In the genomic region with DNA sequence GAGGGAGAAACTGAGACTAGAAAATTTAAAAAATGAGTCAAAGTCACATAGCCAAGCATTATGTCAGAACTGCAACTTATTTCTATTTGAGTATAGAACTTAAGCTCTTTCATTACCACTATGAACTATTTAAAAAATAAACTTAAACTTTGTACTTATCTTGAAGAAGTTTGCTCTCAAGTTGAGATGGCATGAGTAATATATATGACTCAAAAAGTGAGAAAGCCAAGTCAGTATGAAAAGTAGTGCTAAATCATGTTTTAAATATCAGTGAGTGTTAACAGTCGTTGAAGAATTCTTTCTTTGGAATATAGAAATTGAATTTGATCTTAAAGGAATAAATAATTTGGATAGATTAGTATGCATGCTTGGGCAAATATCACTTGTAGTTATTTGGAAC, we compare ENCODE assay signal across 32 cellular contexts. TPM values are rescaled to one million over a fixed set of nuclear protein-coding genes. Genes with fewer than 3 reads are reported as not detected.
"Had no signal": no experiment of that assay in that cellular context is flagged by ENCODE, and none has a peak within 500 bp of the region (broad histone marks: within the 10 kb centered on the region; RNA-seq: fewer than 3 reads in every experiment).

No MANE protein-coding gene starts in this region.

- H3K27ac Mint-ChIP-seq: activated CD4-positive, alpha-beta memory T cell treated with anti-CD3 and anti-CD28 coated beads, Interleukin-2, amount 10 ng/mL, durations not matched to agents 7 days and 5 days; activated CD4-positive, alpha-beta T cell treated with anti-CD3 and anti-CD28 coated beads, Interleukin-2, amount 10 ng/mL, durations not matched to agents 7 days and 5 days; activated naive CD4-positive, alpha-beta T cell treated with anti-CD3 and anti-CD28 coated beads, Interleukin-2, amount 10 ng/mL, durations not matched to agents 7 days and 5 days; activated naive CD4-positive, alpha-beta T cell treated with anti-CD3 and anti-CD28 coated beads, Interleukin-2, amount 50 U/mL, for 72 hours; activated naive CD8-positive, alpha-beta T cell treated with anti-CD3 and anti-CD28 coated beads, Interleukin-2, amount 10 ng/mL, durations not matched to agents 7 days and 5 days; activated T-cell treated with anti-CD3 and anti-CD28 coated beads, Interleukin-2, amount 50 U/mL, for 24 hours; activated T-cell treated with anti-CD3 and anti-CD28 coated beads, Interleukin-2, amount 50 U/mL, for 72 hours; dendritic cell treated with granulocyte-macrophage colony-stimulating factor and Interleukin-4, amounts not matched to agents 40 ng/mL and 50 ng/mL, for 4 days; endodermal cell had no signal

- H3K4me3 ChIP-seq: coronary artery, dorsolateral prefrontal cortex had no signal

- H3K36me3 ChIP-seq: brain microvascular endothelial cell had no signal

- H3K36me3 Mint-ChIP-seq: activated naive CD4-positive, alpha-beta T cell treated with anti-CD3 and anti-CD28 coated beads, Interleukin-2, amount 10 ng/mL, durations not matched to agents 7 days and 5 days; activated naive CD8-positive, alpha-beta T cell treated with anti-CD3 and anti-CD28 coated beads, Interleukin-2, amount 10 ng/mL, durations not matched to agents 7 days and 5 days had no signal

- H3K27ac ChIP-seq: brain microvascular endothelial cell, coronary artery, dorsolateral prefrontal cortex had no signal

- ATAC-seq: activated naive CD4-positive, alpha-beta T cell treated with anti-CD3 and anti-CD28 coated beads, Interleukin-2, amount 50 U/mL, for 72 hours; activated T-cell treated with anti-CD3 and anti-CD28 coated beads, Interleukin-2, amount 50 U/mL, for 72 hours; esophagus mucosa had no signal

- DNase-seq: activated CD4-positive, alpha-beta memory T cell treated with anti-CD3 and anti-CD28 coated beads, Interleukin-2, amount 10 ng/mL, durations not matched to agents 7 days and 5 days; activated CD4-positive, alpha-beta T cell treated with anti-CD3 and anti-CD28 coated beads for 1 hour; activated CD4-positive, alpha-beta T cell treated with anti-CD3 and anti-CD28 coated beads for 4 hours; activated CD4-positive, alpha-beta T cell treated with anti-CD3 and anti-CD28 coated beads, Interleukin-2, amount 10 ng/mL, durations not matched to agents 7 days and 5 days; activated CD4-positive, alpha-beta T cell treated with anti-CD3 and anti-CD28 coated beads, Interleukin-2, amount 50 U/mL, for 4 hours; activated CD4-positive, CD25-positive, alpha-beta regulatory T cell; activated CD8-positive, alpha-beta memory T cell treated with anti-CD3 and anti-CD28 coated beads, Interleukin-2, amount 50 U/mL, for 48 hours; activated gamma-delta T cell; activated naive CD4-positive, alpha-beta T cell; activated naive CD4-positive, alpha-beta T cell treated with anti-CD3 and anti-CD28 coated beads, Interleukin-2, amount 10 ng/mL, durations not matched to agents 7 days and 5 days; activated naive CD8-positive, alpha-beta T cell treated with anti-CD3 and anti-CD28 coated beads, Interleukin-2, amount 10 ng/mL, durations not matched to agents 7 days and 5 days; activated T-cell treated with anti-CD3 and anti-CD28 coated beads for 4 hours; activated T-cell treated with anti-CD3 and anti-CD28 coated beads, Interleukin-2, amount 50 U/mL, for 24 hours; activated T-cell treated with anti-CD3 and anti-CD28 coated beads, Interleukin-2, amount 50 U/mL, for 72 hours; amniotic stem cell; aorta; brain microvascular endothelial cell; dorsolateral prefrontal cortex; effector memory CD4-positive, alpha-beta T cell; endodermal cell; foreskin fibroblast; head of caudate nucleus; hypothalamus; T-helper 2 cell had no signal

- H3K27me3 Mint-ChIP-seq: activated CD4-positive, alpha-beta memory T cell treated with anti-CD3 and anti-CD28 coated beads, Interleukin-2, amount 10 ng/mL, durations not matched to agents 7 days and 5 days; activated CD4-positive, alpha-beta T cell treated with anti-CD3 and anti-CD28 coated beads, Interleukin-2, amount 10 ng/mL, durations not matched to agents 7 days and 5 days; activated naive CD4-positive, alpha-beta T cell treated with anti-CD3 and anti-CD28 coated beads, Interleukin-2, amount 10 ng/mL, durations not matched to agents 7 days and 5 days; activated naive CD8-positive, alpha-beta T cell treated with anti-CD3 and anti-CD28 coated beads, Interleukin-2, amount 10 ng/mL, durations not matched to agents 7 days and 5 days; activated T-cell treated with anti-CD3 and anti-CD28 coated beads, Interleukin-2, amount 50 U/mL, for 24 hours; central memory CD8-positive, alpha-beta T cell; dendritic cell treated with granulocyte-macrophage colony-stimulating factor and Interleukin-4, amounts not matched to agents 40 ng/mL and 50 ng/mL, for 4 days had no signal

- H3K4me3 Mint-ChIP-seq: activated CD4-positive, alpha-beta memory T cell treated with anti-CD3 and anti-CD28 coated beads, Interleukin-2, amount 10 ng/mL, durations not matched to agents 7 days and 5 days; activated CD4-positive, alpha-beta T cell treated with anti-CD3 and anti-CD28 coated beads, Interleukin-2, amount 10 ng/mL, durations not matched to agents 7 days and 5 days; activated naive CD4-positive, alpha-beta T cell treated with anti-CD3 and anti-CD28 coated beads, Interleukin-2, amount 10 ng/mL, durations not matched to agents 7 days and 5 days; activated naive CD8-positive, alpha-beta T cell treated with anti-CD3 and anti-CD28 coated beads, Interleukin-2, amount 10 ng/mL, durations not matched to agents 7 days and 5 days; activated T-cell treated with anti-CD3 and anti-CD28 coated beads, Interleukin-2, amount 50 U/mL, for 24 hours; activated T-cell treated with anti-CD3 and anti-CD28 coated beads, Interleukin-2, amount 50 U/mL, for 72 hours; central memory CD8-positive, alpha-beta T cell; dendritic cell treated with granulocyte-macrophage colony-stimulating factor and Interleukin-4, amounts not matched to agents 40 ng/mL and 50 ng/mL, for 4 days; endodermal cell had no signal

- H3K4me1 Mint-ChIP-seq: activated CD4-positive, alpha-beta memory T cell treated with anti-CD3 and anti-CD28 coated beads, Interleukin-2, amount 10 ng/mL, durations not matched to agents 7 days and 5 days; activated CD4-positive, alpha-beta T cell treated with anti-CD3 and anti-CD28 coated beads, Interleukin-2, amount 10 ng/mL, durations not matched to agents 7 days and 5 days; activated naive CD4-positive, alpha-beta T cell treated with anti-CD3 and anti-CD28 coated beads, Interleukin-2, amount 10 ng/mL, durations not matched to agents 7 days and 5 days; activated naive CD8-positive, alpha-beta T cell treated with anti-CD3 and anti-CD28 coated beads, Interleukin-2, amount 10 ng/mL, durations not matched to agents 7 days and 5 days; central memory CD8-positive, alpha-beta T cell; endodermal cell had no signal

- FAIRE-seq: bronchial epithelial cell, frontal cortex had no signal

- H3K27me3 ChIP-seq: brain microvascular endothelial cell, dorsolateral prefrontal cortex had no signal

RNA-seq across cellular contexts. Expression of a gene that starts 36.3 kb away (rescaled TPM):
- total RNA-seq: activated CD4-positive, alpha-beta memory T cell treated with anti-CD3 and anti-CD28 coated beads, Interleukin-2, amount 10 ng/mL, durations not matched to agents 7 days and 5 days; activated CD4-positive, alpha-beta T cell treated with anti-CD3 and anti-CD28 coated beads, Interleukin-2, amount 10 ng/mL, durations not matched to agents 7 days and 5 days; activated naive CD4-positive, alpha-beta T cell treated with anti-CD3 and anti-CD28 coated beads, Interleukin-2, amount 50 U/mL, for 72 hours; activated naive CD8-positive, alpha-beta T cell treated with anti-CD3 and anti-CD28 coated beads, Interleukin-2, amount 10 ng/mL, durations not matched to agents 7 days and 5 days; activated T-cell treated with anti-CD3 and anti-CD28 coated beads, Interleukin-2, amount 50 U/mL, for 72 hours; aorta; bronchial epithelial cell; cardiac septum; esophagus mucosa had no signal
- polyA plus RNA-seq: aorta had no signal
